1 cellular context compared by ENCODE assay signal in genomic region chr3:145943994-145944393, GRCh38.
TF ChIP-seq lines count a peak whose summit lies in the region.

No MANE protein-coding gene starts in this region.

TF ChIP-seq in GM23338, 12 proteins besides CTCF, POLR2A, EP300 and RAD21 (continued from another document):
- TF ChIP-seq ZNF462 (CRISPR knock-in tag; IDR thresholded peaks at IDR 0.05) (no peak), ZNF331 (CRISPR knock-in tag; IDR thresholded peaks at IDR 0.05; ENCODE audit: low read depth) (no peak)
